In the genomic region with DNA sequence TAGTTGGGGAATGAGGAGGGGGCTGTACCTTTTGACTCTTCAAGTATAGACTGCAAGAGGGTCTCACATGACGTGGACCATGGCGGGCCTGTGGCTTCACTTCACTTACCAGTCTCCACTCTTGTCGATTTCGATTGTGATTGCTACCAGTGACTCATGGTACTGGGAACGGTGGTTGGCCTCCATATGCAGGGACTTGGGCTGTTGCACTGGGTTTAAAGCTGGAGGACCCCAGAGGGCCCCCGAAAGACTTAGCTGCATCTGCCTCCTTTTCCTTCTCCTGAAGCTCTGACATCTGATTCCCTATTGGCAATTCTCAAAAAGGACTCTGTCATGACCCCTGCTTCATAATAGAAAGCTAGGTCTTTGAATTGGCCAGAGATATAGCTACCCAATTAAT, we compare ENCODE assay signal across 30 cellular contexts.
"Had no signal": no experiment of that assay in that cellular context is flagged by ENCODE, and none has a peak within 500 bp of the region (broad histone marks: within the 10 kb centered on the region; RNA-seq: fewer than 3 reads in every experiment).

No MANE protein-coding gene starts in this region.

- ATAC-seq: activated CD8-positive, alpha-beta T cell treated with anti-CD3 and anti-CD28 coated beads for 36 hours; activated naive CD4-positive, alpha-beta T cell treated with anti-CD3 and anti-CD28 coated beads, Interleukin-2, amount 50 U/mL, for 72 hours; activated T-cell treated with anti-CD3 and anti-CD28 coated beads, Interleukin-2, amount 50 U/mL, for 4 hours; activated T-cell treated with anti-CD3 and anti-CD28 coated beads, Interleukin-2, amount 50 U/mL, for 72 hours; activated T-helper 17 cell treated with anti-CD3 and anti-CD28 coated beads, Interleukin-2, amount 50 U/mL, for 72 hours; T-cell; T-helper 17 cell had no signal

- FAIRE-seq: bronchial epithelial cell, TTC549 had no signal

- H3K4me3 ChIP-seq: adrenal gland, ascending aorta, cardiac muscle cell had no signal

- H3K27me3 ChIP-seq: adrenal gland, ascending aorta, cardiac muscle cell had no signal

- H3K27ac ChIP-seq: adrenal gland, ascending aorta, cardiac muscle cell, VCaP had no signal

- H3K9me3 ChIP-seq: adrenal gland, ascending aorta had no signal

- H3K36me3 ChIP-seq: adrenal gland had no signal

- DNase-seq: activated B cell treated with CpG ODN at 0.5 μM for 24 hours; activated CD4-positive, alpha-beta memory T cell treated with anti-CD3 and anti-CD28 coated beads for 36 hours; activated CD4-positive, alpha-beta T cell treated with anti-CD3 and anti-CD28 coated beads for 4 hours; activated CD4-positive, alpha-beta T cell treated with anti-CD3 and anti-CD28 coated beads, Interleukin-2, amount 10 ng/mL, durations not matched to agents 24 days and 14 days; activated CD4-positive, alpha-beta T cell treated with anti-CD3 and anti-CD28 coated beads, Interleukin-2, amount 50 U/mL, for 1 hour; activated CD4-positive, alpha-beta T cell treated with anti-CD3 and anti-CD28 coated beads, Interleukin-2, amount 50 U/mL, for 4 hours; activated CD4-positive, CD25-positive, alpha-beta regulatory T cell treated with anti-CD3 and anti-CD28 coated beads, Interleukin-2, amount 50 U/mL, for 72 hours; activated CD8-positive, alpha-beta memory T cell treated with anti-CD3 and anti-CD28 coated beads, Interleukin-2, amount 50 U/mL, for 4 hours; activated CD8-positive, alpha-beta T cell treated with anti-CD3 and anti-CD28 coated beads for 36 hours; activated effector memory CD4-positive, alpha-beta T cell treated with anti-CD3 and anti-CD28 coated beads, Interleukin-2, amount 50 U/mL, for 16 hours; activated gamma-delta T cell treated with Interleukin-2 at 50 U/mL for 16 hours; activated naive CD4-positive, alpha-beta T cell; activated naive CD4-positive, alpha-beta T cell treated with anti-CD3 and anti-CD28 coated beads for 36 hours; activated naive CD4-positive, alpha-beta T cell treated with anti-CD3 and anti-CD28 coated beads, Interleukin-2, amount 50 U/mL, for 16 hours; activated naive CD8-positive, alpha-beta T cell treated with anti-CD3 and anti-CD28 coated beads for 36 hours; activated T-cell treated with anti-CD3 and anti-CD28 coated beads for 4 hours; activated T-cell treated with anti-CD3 and anti-CD28 coated beads, Interleukin-2, amount 50 U/mL, for 1 hour; activated T-cell treated with anti-CD3 and anti-CD28 coated beads, Interleukin-2, amount 50 U/mL, for 4 hours; activated T-cell treated with anti-CD3 and anti-CD28 coated beads, Interleukin-2, amount 50 U/mL, for 72 hours; amniotic stem cell; T-cell; T-helper 17 cell had no signal

- H3K4me1 ChIP-seq: ascending aorta had no signal
